ENCODE assay signal across 1 cellular context in genomic region chr14:99512110-99512449, GRCh38.
TF ChIP-seq lines count a peak whose summit lies in the region.

No MANE protein-coding gene starts in this region.

TF ChIP-seq in endothelial cell of umbilical vein, 7 proteins besides CTCF, POLR2A, EP300 and RAD21:
- TF ChIP-seq MYC (IDR thresholded peaks at IDR 0.05; ENCODE audit: low read depth, low read length) (no peak), GATA2 (IDR thresholded peaks at IDR 0.05; ENCODE audit: insufficient read depth, insufficient read length, low read depth, low read length) (no peak), JUN (IDR thresholded peaks at IDR 0.05; ENCODE audit: borderline replicate concordance, insufficient read depth, insufficient read length, low read depth) (no peak), MAX (IDR thresholded peaks at IDR 0.05; ENCODE audit: insufficient read depth, insufficient read length) (no peak), EZH2 (IDR thresholded peaks at IDR 0.05; ENCODE audit: borderline replicate concordance, low read depth, low read length, severe bottlenecking) (no peak), FOS (IDR thresholded peaks at IDR 0.05; ENCODE audit: borderline replicate concordance, insufficient read depth, low read length) (no peak), POLR2AphosphoS5 (IDR thresholded peaks at IDR 0.05; ENCODE audit: insufficient read depth, low read depth, low read length) (no peak)
